10 cellular contexts compared by ENCODE assay signal in the genomic region with DNA sequence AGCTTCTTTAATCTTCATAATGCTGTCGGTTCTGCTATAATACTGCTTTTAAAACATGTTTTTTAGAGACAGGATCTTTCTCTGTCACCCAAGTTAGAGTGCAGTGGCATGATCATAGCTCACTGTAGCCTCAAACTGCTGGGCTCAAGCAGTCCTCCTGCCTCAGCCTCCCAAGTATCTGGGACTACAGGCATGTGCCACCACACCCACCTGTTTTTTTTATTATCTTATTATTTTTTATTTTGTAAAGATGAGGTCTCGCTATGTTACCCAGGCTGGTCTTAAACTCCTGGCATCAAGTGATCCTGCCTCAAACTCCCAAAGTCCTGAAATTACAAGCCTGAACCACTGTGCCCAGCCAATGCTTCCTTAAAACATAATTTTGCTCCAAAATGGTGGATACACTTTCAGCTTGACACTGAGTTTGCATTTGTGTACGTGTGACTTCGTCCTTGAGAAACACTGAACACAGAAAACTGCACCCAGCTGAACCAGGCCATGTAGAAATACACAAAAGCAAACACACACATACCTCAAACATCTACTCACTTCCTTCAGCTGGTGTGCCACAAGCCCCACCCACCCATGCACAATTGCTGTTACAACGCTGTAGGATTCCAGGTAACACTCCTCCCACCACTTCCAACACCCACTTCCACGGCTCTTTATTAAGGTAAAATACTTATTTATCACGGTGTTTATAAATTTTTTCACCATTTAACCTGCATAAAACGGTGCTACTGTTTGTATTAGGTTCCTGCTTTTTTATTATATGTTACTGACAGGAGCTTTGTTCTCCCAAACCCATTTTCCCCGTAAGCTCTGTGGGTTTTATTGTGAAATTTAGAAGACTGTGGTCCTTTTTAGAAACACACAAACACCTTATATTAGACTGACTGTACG.
DNase-seq lines count a peak whose midpoint lies in the region; ATAC-seq, FAIRE-seq and TF ChIP-seq lines count a peak whose summit lies in the region.
"Had no signal": no experiment of that assay in that cellular context is flagged by ENCODE, and none has a peak within 500 bp of the region (broad histone marks: within the 10 kb centered on the region; RNA-seq: fewer than 3 reads in every experiment).

No MANE protein-coding gene starts in this region.

- 63% methylated on average over 10 of the region's 10 CpGs for WGBS in smooth muscle cell (ENCODE audit: low lambda C conversion rate)

- H3K9me1 ChIP-seq in endothelial cell of umbilical vein (replicated peaks; ENCODE audit: control insufficient read depth, extremely low read depth, insufficient read depth, low read length) = no peaks in the 10 kb centered on the region

- DNase-seq in HPDE6-E6E7 (ENCODE audit: extremely low spot score) (peak; percentile 68), SJSA1 (ENCODE audit: low read depth in 1 of 2, low spot score in 2 of 2) (peak; percentile 57 to 69), endothelial cell of umbilical vein (ENCODE audit: low read depth, low spot score) (peak; percentile 13), smooth muscle cell (lab: John Stamatoyannopoulos, UW; ENCODE audit: unreplicated experiment) (no peak), DMS 273 treated with DMSO at 0.1 percent for 48 hours (lab: John Stamatoyannopoulos, UW) (no peak), C1 segment of cervical spinal cord (lab: John Stamatoyannopoulos, UW) (no peak), nephron progenitor cell (no peak)
- DNase-seq: caudate nucleus had no signal

- no peaks in the 10 kb centered on the region for H4K20me1 ChIP-seq in endothelial cell of umbilical vein (replicated peaks; ENCODE audit: control insufficient read depth, extremely low read depth, insufficient read depth, low read length)
- no peaks in the 10 kb centered on the region for H4K20me1 ChIP-seq in smooth muscle cell (ENCODE audit: low read depth)

- no peak overlapping the region for H3K4me3 Mint-ChIP-seq in nephron progenitor cell

- no peak for TF ChIP-seq POLR2A in endothelial cell of umbilical vein (IDR thresholded peaks at IDR 0.05; ENCODE audit: low read depth, low read length)

- H3K36me3 ChIP-seq in SJSA1 = no peaks in the 10 kb centered on the region
- no peaks in the 10 kb centered on the region for H3K36me3 ChIP-seq in endothelial cell of umbilical vein (ENCODE audit: control insufficient read depth in 2 of 2, extremely low read depth in 1 of 2, insufficient read depth in 2 of 2, low read length in 2 of 2)
- no peaks in the 10 kb centered on the region for H3K36me3 ChIP-seq in smooth muscle cell (ENCODE audit: low read depth)

- H3K4me3 ChIP-seq in SJSA1 = no peak overlapping the region
- H3K4me3 ChIP-seq in endothelial cell of umbilical vein (replicated peaks in 1 of 3; ENCODE audit: insufficient read depth in 1 of 3, low read depth in 1 of 3, low read length in 3 of 3) = no peak overlapping the region
- no peak overlapping the region for H3K4me3 ChIP-seq in smooth muscle cell

- dilution Hi-C loops in endothelial cell of umbilical vein (cut with MboI; ENCODE audit: extremely low pct_ligation_motif_present, low sequenced_read_pairs) = no loop called here

- H3K9ac ChIP-seq in endothelial cell of umbilical vein (replicated peaks; ENCODE audit: extremely low read depth, insufficient read depth, low read length) (no peak overlapping the region), smooth muscle cell (ENCODE audit: low read depth) (no peak overlapping the region)

- H3K27ac Mint-ChIP-seq in nephron progenitor cell = no peak overlapping the region

- TF ChIP-seq CTCF in endothelial cell of umbilical vein (IDR thresholded peaks at IDR 0.05; ENCODE audit: extremely low read depth in 1 of 2, insufficient read depth in 1 of 2, low read depth in 1 of 2, low read length in 2 of 2) (no peak), smooth muscle cell (IDR thresholded peaks at IDR 0.05; ENCODE audit: borderline replicate concordance, insufficient read depth, poor library complexity, severe bottlenecking) (no peak), nephron progenitor cell (IDR thresholded peaks at IDR 0.05) (no peak)

- no peaks in the 10 kb centered on the region for H3F3A ChIP-seq in smooth muscle cell (ENCODE audit: low read depth)

- no peaks in the 10 kb centered on the region for H3K27me3 ChIP-seq in SJSA1 (replicated peaks)
- no peaks in the 10 kb centered on the region for H3K27me3 ChIP-seq in endothelial cell of umbilical vein (ENCODE audit: control insufficient read depth in 2 of 2, insufficient read depth in 2 of 2, low read length in 2 of 2)
- H3K27me3 ChIP-seq in smooth muscle cell (ENCODE audit: low read depth) = no peaks in the 10 kb centered on the region

- H3K4me2 ChIP-seq in endothelial cell of umbilical vein (ENCODE audit: insufficient read depth, low read length) (no peak overlapping the region), smooth muscle cell (peak overlapping the region; percentile 5)

- H3K4me1 Mint-ChIP-seq in nephron progenitor cell = peaks cover 24% of the 10 kb centered on the region

- H2AFZ ChIP-seq in endothelial cell of umbilical vein (ENCODE audit: low read depth, low read length) (no peak overlapping the region), smooth muscle cell (ENCODE audit: low read depth) (no peak overlapping the region)

- BruUV-seq in endothelial cell of umbilical vein (replicated peaks; lab: Mats Ljungman, UMichigan) = no TSS peak

- H3K4me1 ChIP-seq in SJSA1 (replicated peaks) (peaks cover 22% of the 10 kb centered on the region), endothelial cell of umbilical vein (ENCODE audit: control insufficient read depth, extremely low read depth, insufficient read depth, low read length) (peaks cover 32% of the 10 kb centered on the region), smooth muscle cell (ENCODE audit: low read depth) (peaks cover 5% of the 10 kb centered on the region)

- peak; percentile 66 for FAIRE-seq in endothelial cell of umbilical vein (lab: Jason Lieb, UNC)
- FAIRE-seq: G401.6 had no signal

- CTCF ChIA-PET in endothelial cell of umbilical vein (lab: Charles Lee) = no interaction called here

- intact Hi-C loops in endothelial cell of umbilical vein (cut with micrococcal nuclease) = loop anchor here (10.0 kb wide), 1 partner anchor 634 kb away; no protein-coding TSS in a partner anchor

- no peaks in the 10 kb centered on the region for H3K9me3 ChIP-seq in SJSA1 (replicated peaks)
- H3K9me3 ChIP-seq in endothelial cell of umbilical vein (replicated peaks; ENCODE audit: control insufficient read depth, insufficient read depth, low read length) = no peaks in the 10 kb centered on the region
- H3K9me3 ChIP-seq in smooth muscle cell (replicated peaks; ENCODE audit: low read depth) = no peaks in the 10 kb centered on the region

- H3K27me3 Mint-ChIP-seq in nephron progenitor cell (ENCODE audit: low read depth, poor library complexity) = peaks cover 4% of the 10 kb centered on the region

- no peak for ATAC-seq in GM18870 (IDR thresholded peaks at IDR 0.05; ENCODE audit: unreplicated experiment)

- no peaks in the 10 kb centered on the region for H3K79me2 ChIP-seq in endothelial cell of umbilical vein (ENCODE audit: control insufficient read depth, insufficient read depth, low read length)
- H3K79me2 ChIP-seq in smooth muscle cell (ENCODE audit: low read depth) = no peaks in the 10 kb centered on the region

- peak overlapping the region; percentile 80 for H3K27ac ChIP-seq in SJSA1
- peak overlapping the region; percentile 46 for H3K27ac ChIP-seq in endothelial cell of umbilical vein (ENCODE audit: insufficient read depth, low read depth, low read length)
- H3K27ac ChIP-seq in smooth muscle cell (ENCODE audit: low read depth) = peak overlapping the region; percentile 34

- no peaks in the 10 kb centered on the region for H3K9me3 Mint-ChIP-seq in nephron progenitor cell

- POLR2A ChIA-PET in endothelial cell of umbilical vein (lab: Charles Lee) = no interaction called here

- H3K36me3 Mint-ChIP-seq in nephron progenitor cell (ENCODE audit: low read depth) = peaks cover 23% of the 10 kb centered on the region

TF ChIP-seq in endothelial cell of umbilical vein, 7 proteins besides CTCF, POLR2A, EP300 and RAD21:
- TF ChIP-seq JUN (IDR thresholded peaks at IDR 0.05; ENCODE audit: borderline replicate concordance, insufficient read depth, insufficient read length, low read depth) = peak; percentile 45
- no peak for TF ChIP-seq EZH2 (IDR thresholded peaks at IDR 0.05; ENCODE audit: borderline replicate concordance, low read depth, low read length, severe bottlenecking)

Comparison
In these comparisons a context has a peak if more than half of its experiments do, and no peak if none do; other contexts are left out.
1. DNase-seq: peak in HPDE6-E6E7 (single experiment), SJSA1 (2 of 2) and endothelial cell of umbilical vein (single experiment); none in smooth muscle cell (single experiment), DMS 273 treated with DMSO at 0.1 percent for 48 hours (single experiment), C1 segment of cervical spinal cord (0 of 14) and nephron progenitor cell (single experiment).
2. Peak in every context shown above with its lines, with median percentiles within 50 percentile points of each other: H3K27ac ChIP-seq.